ENCODE assay signal across 16 cellular contexts in the genomic region with DNA sequence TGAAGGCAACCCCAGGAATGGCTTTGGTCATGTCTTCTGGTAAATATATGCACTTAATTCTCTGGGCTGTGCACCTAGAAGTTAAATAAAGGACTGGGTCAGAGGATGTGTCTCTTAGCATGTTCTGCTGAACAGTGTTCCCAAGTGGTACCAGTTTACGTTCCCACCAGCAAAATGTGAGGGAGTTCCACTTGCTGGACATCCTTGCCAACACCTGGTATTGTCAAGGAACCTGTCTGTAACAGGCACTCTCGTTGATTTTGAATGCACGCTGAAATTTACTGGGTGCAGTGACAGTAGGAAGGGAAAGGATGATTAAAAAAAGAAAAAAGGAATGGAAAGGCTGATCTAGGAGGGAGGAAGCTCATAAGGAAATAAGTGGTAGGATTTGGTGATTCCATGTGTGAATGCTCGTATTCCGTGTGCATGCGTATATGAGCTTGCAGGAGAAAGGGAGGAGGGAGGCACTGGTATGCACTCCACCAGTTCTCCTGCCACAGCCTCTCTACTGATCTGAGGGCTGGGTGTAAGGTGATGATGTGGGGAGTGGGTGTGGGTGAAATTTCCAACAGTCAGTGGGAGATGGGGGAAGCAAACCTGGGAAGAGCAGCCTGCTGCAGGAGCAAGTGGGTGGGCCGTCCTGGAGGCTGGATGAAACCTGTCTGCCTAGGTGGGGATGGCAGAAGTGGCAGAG. TPM values are rescaled to one million over a fixed set of nuclear protein-coding genes. Genes with fewer than 3 reads are reported as not detected.
DNase-seq lines count a peak whose midpoint lies in the region; ATAC-seq, FAIRE-seq and TF ChIP-seq lines count a peak whose summit lies in the region.
"Had no signal": no experiment of that assay in that cellular context is flagged by ENCODE, and none has a peak within 500 bp of the region (broad histone marks: within the 10 kb centered on the region; RNA-seq: fewer than 3 reads in every experiment).

No MANE protein-coding gene starts in this region.

- peak overlapping the region; percentile 12 for H3K4me3 Mint-ChIP-seq in activated naive CD4-positive, alpha-beta T cell treated with anti-CD3 and anti-CD28 coated beads, Interleukin-2, amount 50 U/mL, for 24 hours
- H3K4me3 Mint-ChIP-seq in activated T-helper 1 cell treated with anti-CD3 and anti-CD28 coated beads, Interleukin-12 subunit alpha, Interleukin-12 subunit beta, Interleukin-2, Interleukin-4 antibody, amounts not matched to agents 30 ng/mL and 10 ng/mL and 1 ng/mL, durations not matched to agents 14 hours and 24 hours and 36 hours, result no peak overlapping the region
- peak overlapping the region; percentile 4 to 41 for H3K4me3 Mint-ChIP-seq in stimulated activated naive CD8-positive, alpha-beta T cell treated with anti-CD3 and anti-CD28 coated beads, Interleukin-15, amount 100 ng/mL, for 72 hours

- H3K4me1 Mint-ChIP-seq in activated naive CD4-positive, alpha-beta T cell treated with anti-CD3 and anti-CD28 coated beads, Interleukin-2, amount 50 U/mL, for 24 hours, result peaks cover 82% of the 10 kb centered on the region
- H3K4me1 Mint-ChIP-seq in activated T-helper 1 cell treated with anti-CD3 and anti-CD28 coated beads, Interleukin-12 subunit alpha, Interleukin-12 subunit beta, Interleukin-2, Interleukin-4 antibody, amounts not matched to agents 30 ng/mL and 10 ng/mL and 1 ng/mL, durations not matched to agents 14 hours and 24 hours and 36 hours (ENCODE audit: low read depth), result peaks cover 61% of the 10 kb centered on the region
- peaks cover 82% of the 10 kb centered on the region for H3K4me1 Mint-ChIP-seq in stimulated activated naive CD8-positive, alpha-beta T cell treated with anti-CD3 and anti-CD28 coated beads, Interleukin-15, amount 100 ng/mL, for 72 hours

- FAIRE-seq in keratinocyte (lab: Jason Lieb, UNC) (no peak), frontal cortex (lab: Jason Lieb, UNC) (no peak)

- no peaks in the 10 kb centered on the region for H3K9me3 ChIP-seq in keratinocyte (ENCODE audit: control insufficient read depth, low read depth, low read length)
- no peaks in the 10 kb centered on the region for H3K9me3 ChIP-seq in psoas muscle
- H3K9me3 ChIP-seq: adrenal gland, colonic mucosa had no signal

- DNase-seq in activated naive CD4-positive, alpha-beta T cell treated with anti-CD3 and anti-CD28 coated beads, Interleukin-2, amount 50 U/mL, for 16 hours, result no peak
- DNase-seq in activated T-helper 1 cell treated with anti-CD3 and anti-CD28 coated beads, Interleukin-12 subunit alpha, Interleukin-12 subunit beta, Interleukin-2, Interleukin-4 antibody, amounts not matched to agents 30 ng/mL and 10 ng/mL and 1 ng/mL, durations not matched to agents 14 hours and 24 hours and 36 hours (ENCODE audit: low spot score), result no peak
- DNase-seq in keratinocyte (ENCODE audit: low read depth, low spot score) (no peak), frontal cortex (ENCODE audit: low spot score in 2 of 2) (no peak), DMS153 treated with DMSO at 0.1 percent for 48 hours (lab: John Stamatoyannopoulos, UW; ENCODE audit: unreplicated experiment) (no peak), psoas muscle (no peak)
- DNase-seq in stimulated activated naive CD8-positive, alpha-beta T cell treated with anti-CD3 and anti-CD28 coated beads, Interleukin-15, amount 100 ng/mL, for 72 hours, result no peak
- DNase-seq: adrenal gland, colonic mucosa, DND-41, Karpas-422, mesendoderm, NCI-H1694 treated with DMSO at 0.1 percent for 48 hours, NCI-H524, PC-9 had no signal

- H3K4me3 ChIP-seq in keratinocyte (ENCODE audit: control insufficient read depth in 2 of 3, extremely low read depth in 1 of 3, insufficient read depth in 2 of 3, low read depth in 1 of 3, low read length in 3 of 3) (no peak overlapping the region), psoas muscle (no peak overlapping the region)
- H3K4me3 ChIP-seq: adrenal gland, colonic mucosa, PC-9 had no signal

- intact Hi-C loops in activated T-helper 1 cell treated with anti-CD3 and anti-CD28 coated beads, Interleukin-12 subunit alpha, Interleukin-12 subunit beta, Interleukin-2, Interleukin-4 antibody, amounts not matched to agents 30 ng/mL and 10 ng/mL and 1 ng/mL, durations not matched to agents 14 hours and 24 hours and 36 hours (cut with micrococcal nuclease), result loop anchor here (2.0 kb wide), 2 partner anchors 13 to 43 kb away; no protein-coding TSS in a partner anchor
- intact Hi-C loops in psoas muscle (cut with DNase I), result no loop called here

- H3K27me3 Mint-ChIP-seq in activated naive CD4-positive, alpha-beta T cell treated with anti-CD3 and anti-CD28 coated beads, Interleukin-2, amount 50 U/mL, for 24 hours, result no peaks in the 10 kb centered on the region
- no peaks in the 10 kb centered on the region for H3K27me3 Mint-ChIP-seq in activated T-helper 1 cell treated with anti-CD3 and anti-CD28 coated beads, Interleukin-12 subunit alpha, Interleukin-12 subunit beta, Interleukin-2, Interleukin-4 antibody, amounts not matched to agents 30 ng/mL and 10 ng/mL and 1 ng/mL, durations not matched to agents 14 hours and 24 hours and 36 hours (ENCODE audit: insufficient read depth)
- H3K27me3 Mint-ChIP-seq in stimulated activated naive CD8-positive, alpha-beta T cell treated with anti-CD3 and anti-CD28 coated beads, Interleukin-15, amount 100 ng/mL, for 72 hours, result no peaks in the 10 kb centered on the region

- H3K79me2 ChIP-seq in keratinocyte (ENCODE audit: control insufficient read depth, insufficient read depth, low read length), result peaks cover 86% of the 10 kb centered on the region

- H4K20me1 ChIP-seq in keratinocyte (ENCODE audit: control insufficient read depth, extremely low read depth, insufficient read depth, low read length), result peaks cover 24% of the 10 kb centered on the region

- H3K27ac Mint-ChIP-seq in activated naive CD4-positive, alpha-beta T cell treated with anti-CD3 and anti-CD28 coated beads, Interleukin-2, amount 50 U/mL, for 24 hours, result peak overlapping the region; percentile 92
- peak overlapping the region; percentile 64 for H3K27ac Mint-ChIP-seq in activated T-helper 1 cell treated with anti-CD3 and anti-CD28 coated beads, Interleukin-12 subunit alpha, Interleukin-12 subunit beta, Interleukin-2, Interleukin-4 antibody, amounts not matched to agents 30 ng/mL and 10 ng/mL and 1 ng/mL, durations not matched to agents 14 hours and 24 hours and 36 hours
- peak overlapping the region; percentile 22 to 64 for H3K27ac Mint-ChIP-seq in stimulated activated naive CD8-positive, alpha-beta T cell treated with anti-CD3 and anti-CD28 coated beads, Interleukin-15, amount 100 ng/mL, for 72 hours

- WGBS in psoas muscle, 3 donors, result 82 to 90% (median 85%) methylated on average over 7 of the region's 7 CpGs

- no peak overlapping the region for H2AFZ ChIP-seq in keratinocyte (ENCODE audit: control insufficient read depth, low read length)
- H2AFZ ChIP-seq: PC-9 had no signal

- peaks cover 15% of the 10 kb centered on the region for H3K36me3 Mint-ChIP-seq in activated naive CD4-positive, alpha-beta T cell treated with anti-CD3 and anti-CD28 coated beads, Interleukin-2, amount 50 U/mL, for 24 hours
- H3K36me3 Mint-ChIP-seq in activated T-helper 1 cell treated with anti-CD3 and anti-CD28 coated beads, Interleukin-12 subunit alpha, Interleukin-12 subunit beta, Interleukin-2, Interleukin-4 antibody, amounts not matched to agents 30 ng/mL and 10 ng/mL and 1 ng/mL, durations not matched to agents 14 hours and 24 hours and 36 hours (ENCODE audit: low read depth), result peaks cover 45% of the 10 kb centered on the region

- H3K27me3 ChIP-seq in keratinocyte (ENCODE audit: control insufficient read depth, extremely low read depth, insufficient read depth, low read length) (no peaks in the 10 kb centered on the region), psoas muscle (ENCODE audit: insufficient read depth in 3 of 3, low read length in 2 of 3) (no peaks in the 10 kb centered on the region)
- H3K27me3 ChIP-seq: adrenal gland, colonic mucosa had no signal

- TF ChIP-seq CTCF in keratinocyte (optimal IDR thresholded peaks at IDR 0.05 in 1 of 3, IDR thresholded peaks at IDR 0.05 in 1 of 3, conservative IDR thresholded peaks at IDR 0.05 in 1 of 3; ENCODE audit: extremely low read depth in 1 of 3, insufficient read depth in 2 of 3, low read length in 3 of 3), result no peak
- no peak for TF ChIP-seq CTCF in psoas muscle (IDR thresholded peaks at IDR 0.05)

- H3K9ac ChIP-seq in keratinocyte (ENCODE audit: control insufficient read depth, extremely low read depth, insufficient read depth, low read length), result peak overlapping the region; percentile 10

- H3K27ac ChIP-seq in keratinocyte (ENCODE audit: control insufficient read depth, insufficient read depth, low read length) (peak overlapping the region; percentile 74), psoas muscle (no peak overlapping the region)
- H3K27ac ChIP-seq: colonic mucosa, PC-9 had no signal

- peaks cover 14 to 39% of the 10 kb centered on the region in 2 experiments for H3K36me3 ChIP-seq in keratinocyte (ENCODE audit: control insufficient read depth in 2 of 2, extremely low read depth in 1 of 2, insufficient read depth in 2 of 2, low read length in 2 of 2)
- H3K36me3 ChIP-seq in psoas muscle (ENCODE audit: insufficient read depth in 1 of 2, low read depth in 1 of 2), result peaks cover 5 to 24% of the 10 kb centered on the region in 2 donors
- H3K36me3 ChIP-seq: colonic mucosa had no signal

- H3K4me2 ChIP-seq in keratinocyte (ENCODE audit: control insufficient read depth, extremely low read depth, insufficient read depth, low read depth, low read length), result no peak overlapping the region
- H3K4me2 ChIP-seq: PC-9 had no signal

- no peaks in the 10 kb centered on the region for H3K9me1 ChIP-seq in keratinocyte (ENCODE audit: control insufficient read depth, extremely low read depth, insufficient read depth, low read length)

- H3K4me1 ChIP-seq in keratinocyte (ENCODE audit: control insufficient read depth, extremely low read depth, insufficient read depth, low read length), result peaks cover 54% of the 10 kb centered on the region
- peaks cover 23% of the 10 kb centered on the region for H3K4me1 ChIP-seq in psoas muscle

- no peak for ATAC-seq in stimulated activated naive CD8-positive, alpha-beta T cell treated with anti-CD3 and anti-CD28 coated beads, Interleukin-15, amount 100 ng/mL, for 72 hours
- ATAC-seq in psoas muscle, result no peak

- no peaks in the 10 kb centered on the region for H3K9me3 Mint-ChIP-seq in activated naive CD4-positive, alpha-beta T cell treated with anti-CD3 and anti-CD28 coated beads, Interleukin-2, amount 50 U/mL, for 24 hours
- no peaks in the 10 kb centered on the region for H3K9me3 Mint-ChIP-seq in activated T-helper 1 cell treated with anti-CD3 and anti-CD28 coated beads, Interleukin-12 subunit alpha, Interleukin-12 subunit beta, Interleukin-2, Interleukin-4 antibody, amounts not matched to agents 30 ng/mL and 10 ng/mL and 1 ng/mL, durations not matched to agents 14 hours and 24 hours and 36 hours
- no peaks in the 10 kb centered on the region for H3K9me3 Mint-ChIP-seq in stimulated activated naive CD8-positive, alpha-beta T cell treated with anti-CD3 and anti-CD28 coated beads, Interleukin-15, amount 100 ng/mL, for 72 hours

- dilution Hi-C loops in keratinocyte (cut with MboI; ENCODE audit: extremely low pct_ligation_motif_present, low sequenced_read_pairs), result no loop called here

RNA-seq across cellular contexts. Expression of gene MED15, which starts 14.9 kb away (rescaled TPM):
- total RNA-seq in activated T-helper 1 cell treated with anti-CD3 and anti-CD28 coated beads, Interleukin-12 subunit alpha, Interleukin-12 subunit beta, Interleukin-2, Interleukin-4 antibody, amounts not matched to agents 30 ng/mL and 10 ng/mL and 1 ng/mL, durations not matched to agents 14 hours and 24 hours and 36 hours, result 103 and 110 TPM in 2 replicates
- polyA plus RNA-seq in keratinocyte (24.9 to 51.4 TPM (median 29.2 TPM) in 3 replicates), psoas muscle (10 to 100 TPM; 33.8 to 61.5 (median 41.5) TPM)
- 65.8 TPM for polyA plus RNA-seq in keratinocyte (2011; ENCODE audit: low read depth)
- 22.9 and 50.3 TPM in 2 replicates for polyA plus RNA-seq in keratinocyte (2011; cell fraction: cytosol; rRNA removed)
- polyA plus RNA-seq in keratinocyte (2011; cell fraction: nucleus; rRNA removed), result 100 and 122 TPM in 2 replicates
- polyA plus RNA-seq in keratinocyte (2012; ENCODE audit: low replicate concordance), result 47.2 and 78.2 TPM in 2 replicates
- polyA minus RNA-seq in keratinocyte, result 63.9 to 128 TPM (median 69.3 TPM) in 3 replicates
- 86.5 TPM for polyA minus RNA-seq in keratinocyte (2011; cell fraction: cytosol; rRNA and poly(A)+ RNA removed)
- polyA minus RNA-seq in keratinocyte (2011; cell fraction: nucleus; rRNA and poly(A)+ RNA removed), result 121 and 126 TPM in 2 replicates
- total RNA-seq in frontal cortex (13.0 TPM), psoas muscle (10 to 100 TPM; 46.4 to 94.8 (median 73.6) TPM)

RNA-seq across cellular contexts. Expression of gene KLHL22, which starts 26.7 kb away (rescaled TPM):
- 18.8 and 21.9 TPM in 2 replicates for total RNA-seq in activated T-helper 1 cell treated with anti-CD3 and anti-CD28 coated beads, Interleukin-12 subunit alpha, Interleukin-12 subunit beta, Interleukin-2, Interleukin-4 antibody, amounts not matched to agents 30 ng/mL and 10 ng/mL and 1 ng/mL, durations not matched to agents 14 hours and 24 hours and 36 hours
- polyA plus RNA-seq in keratinocyte, result 9.3 to 16.6 TPM (median 10.0 TPM) in 3 replicates
- polyA plus RNA-seq in keratinocyte (2011; ENCODE audit: low read depth), result 0.97 TPM
- polyA plus RNA-seq in keratinocyte (2011; cell fraction: cytosol; rRNA removed), result 6.4 and 7.8 TPM in 2 replicates
- polyA plus RNA-seq in keratinocyte (2011; cell fraction: nucleus; rRNA removed), result 20.6 and 24.4 TPM in 2 replicates
- 5.7 and 8.2 TPM in 2 replicates for polyA plus RNA-seq in keratinocyte (2012; ENCODE audit: low replicate concordance)
- 12.4 to 25.5 TPM (median 15.5 TPM) in 3 replicates for polyA minus RNA-seq in keratinocyte
- 9.2 TPM for polyA minus RNA-seq in keratinocyte (2011; cell fraction: cytosol; rRNA and poly(A)+ RNA removed)
- polyA minus RNA-seq in keratinocyte (2011; cell fraction: nucleus; rRNA and poly(A)+ RNA removed), result 9.4 and 16.4 TPM in 2 replicates
- 46.9 TPM for total RNA-seq in frontal cortex
- 10 to 100 TPM; 14.6 to 24.3 (median 16.8) TPM for total RNA-seq in psoas muscle
- 10 to 100 TPM in 1 of 3 donors, 1 to 10 TPM in 2; 8.4 to 13.9 (median 9.2) TPM for polyA plus RNA-seq in psoas muscle
